1 cellular context compared by ENCODE assay signal in genomic region chr15:40399370-40399769, GRCh38.
TF ChIP-seq lines count a peak whose summit lies in the region.

No MANE protein-coding gene starts in this region.

TF ChIP-seq in K562, 482 proteins besides CTCF, POLR2A, EP300 and RAD21:
- TF ChIP-seq NFYB (IDR thresholded peaks at IDR 0.05; ENCODE audit: extremely low read depth, insufficient read length) (peak; percentile 54), HMG20B (CRISPR knock-in tag; IDR thresholded peaks at IDR 0.05) (no peak)
